10 cellular contexts compared by ENCODE assay signal in genomic region chr2:233409286-233409991, GRCh38. TPM values are rescaled to one million over a fixed set of nuclear protein-coding genes. Genes with fewer than 3 reads are reported as not detected.
A peak's percentile ranks its signal among the peaks of the same experiment; 100 is the strongest.
DNase-seq lines count a peak whose midpoint lies in the region; ATAC-seq and TF ChIP-seq lines count a peak whose summit lies in the region.
"Had no signal": no experiment of that assay in that cellular context is flagged by ENCODE, and none has a peak within 500 bp of the region (broad histone marks: within the 10 kb centered on the region; RNA-seq: fewer than 3 reads in every experiment).

No MANE protein-coding gene starts in this region.

- no peaks in the 10 kb centered on the region for H3K27me3 Mint-ChIP-seq in activated CD4-positive, alpha-beta memory T cell treated with anti-CD3 and anti-CD28 coated beads for 36 hours
- no peaks in the 10 kb centered on the region for H3K27me3 Mint-ChIP-seq in stimulated activated memory B cell treated with anti-CD40 and anti-IgM and Interleukin-4, amounts not matched to agents 10 μg/mL and 1 μg/mL and 100 μg/mL, for 72 hours

- no peaks in the 10 kb centered on the region for H3K36me3 ChIP-seq in right atrium auricular region
- H3K36me3 ChIP-seq: suprapubic skin had no signal

- H3K27ac Mint-ChIP-seq in activated CD4-positive, alpha-beta memory T cell treated with anti-CD3 and anti-CD28 coated beads for 36 hours: peak overlapping the region; percentile 76
- H3K27ac Mint-ChIP-seq in stimulated activated memory B cell treated with anti-CD40 and anti-IgM and Interleukin-4, amounts not matched to agents 10 μg/mL and 1 μg/mL and 100 μg/mL, for 72 hours: peak overlapping the region; percentile 78

- H3K36me3 Mint-ChIP-seq in activated CD4-positive, alpha-beta memory T cell treated with anti-CD3 and anti-CD28 coated beads for 36 hours: peaks cover 29% of the 10 kb centered on the region
- H3K36me3 Mint-ChIP-seq in stimulated activated memory B cell treated with anti-CD40 and anti-IgM and Interleukin-4, amounts not matched to agents 10 μg/mL and 1 μg/mL and 100 μg/mL, for 72 hours: peaks cover 42% of the 10 kb centered on the region

- H3K4me3 ChIP-seq in right atrium auricular region: no peak overlapping the region
- H3K4me3 ChIP-seq: suprapubic skin had no signal

- peaks cover 58% of the 10 kb centered on the region for H3K4me1 Mint-ChIP-seq in activated CD4-positive, alpha-beta memory T cell treated with anti-CD3 and anti-CD28 coated beads for 36 hours (ENCODE audit: low read depth)
- peaks cover 46% of the 10 kb centered on the region for H3K4me1 Mint-ChIP-seq in stimulated activated memory B cell treated with anti-CD40 and anti-IgM and Interleukin-4, amounts not matched to agents 10 μg/mL and 1 μg/mL and 100 μg/mL, for 72 hours

- H3K4me3 Mint-ChIP-seq in activated CD4-positive, alpha-beta memory T cell treated with anti-CD3 and anti-CD28 coated beads for 36 hours: no peak overlapping the region
- peak overlapping the region; percentile 13 for H3K4me3 Mint-ChIP-seq in stimulated activated memory B cell treated with anti-CD40 and anti-IgM and Interleukin-4, amounts not matched to agents 10 μg/mL and 1 μg/mL and 100 μg/mL, for 72 hours

- no peaks in the 10 kb centered on the region for H3K27me3 ChIP-seq in right atrium auricular region
- H3K27me3 ChIP-seq: suprapubic skin had no signal

- H3K27ac ChIP-seq in right atrium auricular region: peak overlapping the region; percentile 46 to 71
- H3K27ac ChIP-seq: suprapubic skin had no signal

- CTCF ChIA-PET in activated CD4-positive, alpha-beta memory T cell treated with anti-CD3 and anti-CD28 coated beads for 36 hours (lab: Charles Lee): interaction anchor here (1.2 to 11.0 kb wide), 2 partner anchors 34 kb away, joined by 7 to 287 read pairs; no protein-coding TSS in a partner anchor

- intact Hi-C loops in activated CD4-positive, alpha-beta memory T cell treated with anti-CD3 and anti-CD28 coated beads for 36 hours (cut with micrococcal nuclease): loop anchor here (10.0 kb wide), 1 partner anchor 305 kb away; the partner anchor contains the start of genes UGT1A4 and UGT1A5

- POLR2A ChIA-PET in activated CD4-positive, alpha-beta memory T cell treated with anti-CD3 and anti-CD28 coated beads for 36 hours (lab: Charles Lee): no interaction called here

- H3K9me3 Mint-ChIP-seq in activated CD4-positive, alpha-beta memory T cell treated with anti-CD3 and anti-CD28 coated beads for 36 hours: peaks cover 22% of the 10 kb centered on the region
- H3K9me3 Mint-ChIP-seq in stimulated activated memory B cell treated with anti-CD40 and anti-IgM and Interleukin-4, amounts not matched to agents 10 μg/mL and 1 μg/mL and 100 μg/mL, for 72 hours: peaks cover 2% of the 10 kb centered on the region

- peaks cover 0 to 42% of the 10 kb centered on the region in 2 donors for H3K4me1 ChIP-seq in right atrium auricular region

- peaks cover 0 to 17% of the 10 kb centered on the region in 2 donors for H3K9me3 ChIP-seq in right atrium auricular region
- H3K9me3 ChIP-seq: suprapubic skin had no signal

- DNase-seq in activated CD4-positive, alpha-beta memory T cell treated with anti-CD3 and anti-CD28 coated beads for 36 hours: no peak
- DNase-seq in right atrium auricular region (ENCODE audit: low spot score): no peak
- no peak for DNase-seq in dedifferentiated amniotic fluid mesenchymal stem cell (ENCODE audit: extremely low spot score)
- no peak for DNase-seq in NCI-H2107 treated with DMSO at 0.1 percent for 48 hours (lab: John Stamatoyannopoulos, UW; ENCODE audit: unreplicated experiment)
- DNase-seq: NCI-H2227 treated with DMSO at 0.1 percent for 48 hours had no signal

- ATAC-seq in HG03460 (IDR thresholded peaks at IDR 0.05; ENCODE audit: unreplicated experiment) (peak; percentile 56), HG02759 (IDR thresholded peaks at IDR 0.05; ENCODE audit: unreplicated experiment) (no peak), HG02623 (IDR thresholded peaks at IDR 0.05; ENCODE audit: unreplicated experiment) (no peak)
- ATAC-seq in stimulated activated memory B cell treated with anti-CD40 and anti-IgM and Interleukin-4, amounts not matched to agents 10 μg/mL and 1 μg/mL and 100 μg/mL, for 72 hours: peak; percentile 80

- no peak for TF ChIP-seq CTCF in right atrium auricular region (IDR thresholded peaks at IDR 0.05)

RNA-seq across cellular contexts. Expression of gene DGKD, which starts 55.1 kb away (rescaled TPM):
- total RNA-seq in activated CD4-positive, alpha-beta memory T cell treated with anti-CD3 and anti-CD28 coated beads for 36 hours: 10 to 100 TPM; 44.2 to 46.4 TPM
- 10 to 100 TPM; 18.4 to 40.1 TPM for total RNA-seq in right atrium auricular region

Comparison
In these comparisons a context has a peak if more than half of its experiments do, and no peak if none do; other contexts are left out.
1. ATAC-seq: peak in HG03460 (single experiment) and stimulated activated memory B cell treated with anti-CD40 and anti-IgM and Interleukin-4, amounts not matched to agents 10 μg/mL and 1 μg/mL and 100 μg/mL, for 72 hours (single experiment); none in HG02759 (single experiment) and HG02623 (single experiment).